ENCODE assay signal across 1 cellular context in genomic region chr2:37321029-37321682, GRCh38.
TF ChIP-seq lines count a peak whose summit lies in the region.

No MANE protein-coding gene starts in this region.

TF ChIP-seq in GM12878, 131 proteins besides CTCF, POLR2A, EP300 and RAD21:
- TF ChIP-seq NFXL1 (IDR thresholded peaks at IDR 0.05; ENCODE audit: borderline replicate concordance) (no peak), ZNF687 (IDR thresholded peaks at IDR 0.05) (no peak), PML (IDR thresholded peaks at IDR 0.05; ENCODE audit: low read length) (no peak), IRF5 (IDR thresholded peaks at IDR 0.05; ENCODE audit: borderline replicate concordance) (no peak), EZH2 (IDR thresholded peaks at IDR 0.05; ENCODE audit: borderline replicate concordance, control insufficient read depth, low read depth, low read length) (no peak), IRF4 (IDR thresholded peaks at IDR 0.05; ENCODE audit: low read depth, low read length) (no peak), ATF7 (IDR thresholded peaks at IDR 0.05; ENCODE audit: low read depth) (0 out of 2 replicates have a peak, but pooled peaks have one; percentile 29), E4F1 (IDR thresholded peaks at IDR 0.05; ENCODE audit: borderline replicate concordance, partially characterized antibody) (no peak)
